32 cellular contexts compared by ENCODE assay signal in genomic region chr9:84573098-84573497, GRCh38.
"Had no signal": no experiment of that assay in that cellular context is flagged by ENCODE, and none has a peak within 500 bp of the region (broad histone marks: within the 10 kb centered on the region; RNA-seq: fewer than 3 reads in every experiment).

No MANE protein-coding gene starts in this region.

- H3K9me3 Mint-ChIP-seq: activated CD8-positive, alpha-beta T cell treated with anti-CD3 and anti-CD28 coated beads for 36 hours; activated naive CD4-positive, alpha-beta T cell treated with anti-CD3 and anti-CD28 coated beads, Interleukin-2, amount 50 U/mL, for 24 hours; activated T-cell treated with anti-CD3 and anti-CD28 coated beads, Interleukin-2, amount 50 U/mL, for 4 hours; activated T-helper 17 cell treated with anti-CD3 and anti-CD28 coated beads, Interleukin-2, amount 50 U/mL, for 72 hours had no signal

- DNase-seq: activated CD4-positive, alpha-beta T cell treated with anti-CD3 and anti-CD28 coated beads, Interleukin-2, amount 50 U/mL, for 1 hour; activated CD4-positive, CD25-positive, alpha-beta regulatory T cell treated with anti-CD3 and anti-CD28 coated beads, Interleukin-2, amount 50 U/mL, for 72 hours; activated CD8-positive, alpha-beta T cell treated with anti-CD3 and anti-CD28 coated beads for 36 hours; activated gamma-delta T cell treated with Interleukin-2 at 50 U/mL for 16 hours; activated naive CD8-positive, alpha-beta T cell treated with anti-CD3 and anti-CD28 coated beads, Interleukin-2, amount 50 U/mL, for 24 hours; activated T-cell treated with anti-CD3 and anti-CD28 coated beads, Interleukin-2, amount 50 U/mL, for 4 hours; amygdala; central memory CD4-positive, alpha-beta T cell; esophagus squamous epithelium; foreskin melanocyte; heart right ventricle; lower lobe of right lung; mesenchymal stem cell; stimulated activated CD4-positive, alpha-beta T cell treated with anti-CD3 and anti-CD28 coated beads, Interleukin-1b, Interleukin-23, amount 100 ng/mL, for 48 hours; stimulated activated CD4-positive, alpha-beta T cell treated with anti-CD3 and anti-CD28 coated beads, Interleukin-4, amount 100 ng/mL, for 4 hours; stimulated activated CD8-positive, alpha-beta memory T cell treated with anti-CD3 and anti-CD28 coated beads, Interleukin-4, amount 100 ng/mL, for 48 hours; stimulated activated naive CD8-positive, alpha-beta T cell treated with anti-CD3 and anti-CD28 coated beads, Interleukin-15, amount 100 ng/mL, for 72 hours; substantia nigra; T-helper 17 cell; T1000; upper lobe of left lung; WERI-Rb-1 had no signal

- ATAC-seq: activated CD8-positive, alpha-beta T cell treated with anti-CD3 and anti-CD28 coated beads for 36 hours; activated naive CD8-positive, alpha-beta T cell treated with anti-CD3 and anti-CD28 coated beads, Interleukin-2, amount 50 U/mL, for 24 hours; activated T-cell treated with anti-CD3 and anti-CD28 coated beads, Interleukin-2, amount 50 U/mL, for 4 hours; activated T-helper 17 cell treated with anti-CD3 and anti-CD28 coated beads, Interleukin-2, amount 50 U/mL, for 72 hours; heart right ventricle; lower lobe of right lung; stimulated activated memory B cell treated with anti-CD40 and anti-IgM and Interleukin-4, amounts not matched to agents 10 μg/mL and 1 μg/mL and 100 μg/mL, for 72 hours; stimulated activated naive CD8-positive, alpha-beta T cell treated with anti-CD3 and anti-CD28 coated beads, Interleukin-15, amount 100 ng/mL, for 72 hours; T-helper 17 cell had no signal

- H3K27ac ChIP-seq: breast epithelium, epithelial cell of prostate, esophagus squamous epithelium, heart right ventricle, lower lobe of right lung, neutrophil, upper lobe of left lung, vagina, WERI-Rb-1 had no signal

- H3K27me3 ChIP-seq: breast epithelium, esophagus squamous epithelium, neutrophil, vagina had no signal

- H3K4me1 ChIP-seq: breast epithelium, heart right ventricle, lower lobe of right lung, upper lobe of left lung, vagina had no signal

- H3K27ac Mint-ChIP-seq: activated CD8-positive, alpha-beta T cell treated with anti-CD3 and anti-CD28 coated beads for 36 hours; activated naive CD4-positive, alpha-beta T cell treated with anti-CD3 and anti-CD28 coated beads, Interleukin-2, amount 50 U/mL, for 24 hours; activated naive CD8-positive, alpha-beta T cell treated with anti-CD3 and anti-CD28 coated beads, Interleukin-2, amount 50 U/mL, for 24 hours; activated T-helper 17 cell treated with anti-CD3 and anti-CD28 coated beads, Interleukin-2, amount 50 U/mL, for 72 hours; nephron; progenitor cell of endocrine pancreas; stimulated activated memory B cell treated with anti-CD40 and anti-IgM and Interleukin-4, amounts not matched to agents 10 μg/mL and 1 μg/mL and 100 μg/mL, for 72 hours; stimulated activated naive CD8-positive, alpha-beta T cell treated with anti-CD3 and anti-CD28 coated beads, Interleukin-15, amount 100 ng/mL, for 72 hours; T-helper 17 cell had no signal

- H3K36me3 ChIP-seq: breast epithelium, esophagus squamous epithelium, heart right ventricle, lower lobe of right lung, neutrophil, upper lobe of left lung, vagina, WERI-Rb-1 had no signal

- H3K9me3 ChIP-seq: breast epithelium, esophagus squamous epithelium, heart right ventricle, lower lobe of right lung, neutrophil, upper lobe of left lung, vagina had no signal

- H3K4me2 ChIP-seq: smooth muscle cell had no signal

- H3K4me3 ChIP-seq: breast epithelium, esophagus squamous epithelium, heart right ventricle, lower lobe of right lung, smooth muscle cell, upper lobe of left lung, vagina had no signal

- H3K4me3 Mint-ChIP-seq: activated CD8-positive, alpha-beta T cell treated with anti-CD3 and anti-CD28 coated beads for 36 hours; activated naive CD4-positive, alpha-beta T cell treated with anti-CD3 and anti-CD28 coated beads, Interleukin-2, amount 50 U/mL, for 24 hours; activated naive CD8-positive, alpha-beta T cell treated with anti-CD3 and anti-CD28 coated beads, Interleukin-2, amount 50 U/mL, for 24 hours; activated T-cell treated with anti-CD3 and anti-CD28 coated beads, Interleukin-2, amount 50 U/mL, for 4 hours; activated T-helper 17 cell treated with anti-CD3 and anti-CD28 coated beads, Interleukin-2, amount 50 U/mL, for 72 hours; nephron; stimulated activated memory B cell treated with anti-CD40 and anti-IgM and Interleukin-4, amounts not matched to agents 10 μg/mL and 1 μg/mL and 100 μg/mL, for 72 hours; stimulated activated naive CD8-positive, alpha-beta T cell treated with anti-CD3 and anti-CD28 coated beads, Interleukin-15, amount 100 ng/mL, for 72 hours; T-helper 17 cell had no signal

- H3K4me1 Mint-ChIP-seq: activated naive CD4-positive, alpha-beta T cell treated with anti-CD3 and anti-CD28 coated beads, Interleukin-2, amount 50 U/mL, for 24 hours; activated naive CD8-positive, alpha-beta T cell treated with anti-CD3 and anti-CD28 coated beads, Interleukin-2, amount 50 U/mL, for 24 hours; activated T-helper 17 cell treated with anti-CD3 and anti-CD28 coated beads, Interleukin-2, amount 50 U/mL, for 72 hours; nephron; stimulated activated memory B cell treated with anti-CD40 and anti-IgM and Interleukin-4, amounts not matched to agents 10 μg/mL and 1 μg/mL and 100 μg/mL, for 72 hours; stimulated activated naive CD8-positive, alpha-beta T cell treated with anti-CD3 and anti-CD28 coated beads, Interleukin-15, amount 100 ng/mL, for 72 hours; T-helper 17 cell had no signal

- H3K36me3 Mint-ChIP-seq: activated naive CD4-positive, alpha-beta T cell treated with anti-CD3 and anti-CD28 coated beads, Interleukin-2, amount 50 U/mL, for 24 hours; stimulated activated memory B cell treated with anti-CD40 and anti-IgM and Interleukin-4, amounts not matched to agents 10 μg/mL and 1 μg/mL and 100 μg/mL, for 72 hours had no signal
